1 cellular context compared by ENCODE assay signal in the genomic region with DNA sequence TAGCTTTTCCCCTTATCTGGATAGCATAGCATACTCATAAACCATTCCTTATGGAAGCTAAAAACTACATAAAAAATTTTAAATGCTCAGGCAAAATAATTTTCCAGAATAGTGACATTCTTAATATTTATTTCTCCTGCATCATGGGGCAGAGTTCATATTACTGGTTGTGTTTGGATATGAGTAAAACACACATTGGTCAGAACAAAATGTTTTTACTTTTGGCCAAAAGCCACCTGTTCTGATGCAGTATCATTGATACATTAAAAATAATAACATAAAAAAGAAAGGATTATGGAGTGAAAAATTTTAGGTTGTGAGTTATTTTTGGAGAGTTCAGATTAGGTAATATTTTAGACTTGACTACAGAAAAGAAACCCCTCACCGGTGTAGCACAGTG.
TF ChIP-seq lines count a peak whose summit lies in the region.

No MANE protein-coding gene starts in this region.

TF ChIP-seq in GM23338, 12 proteins besides CTCF, POLR2A, EP300 and RAD21 (continued from another document):
- TF ChIP-seq ZNF462 (CRISPR knock-in tag; IDR thresholded peaks at IDR 0.05) (no peak), JUNB (IDR thresholded peaks at IDR 0.05; ENCODE audit: unreplicated experiment) (no peak)
